ENCODE assay signal across 25 cellular contexts in the genomic region with DNA sequence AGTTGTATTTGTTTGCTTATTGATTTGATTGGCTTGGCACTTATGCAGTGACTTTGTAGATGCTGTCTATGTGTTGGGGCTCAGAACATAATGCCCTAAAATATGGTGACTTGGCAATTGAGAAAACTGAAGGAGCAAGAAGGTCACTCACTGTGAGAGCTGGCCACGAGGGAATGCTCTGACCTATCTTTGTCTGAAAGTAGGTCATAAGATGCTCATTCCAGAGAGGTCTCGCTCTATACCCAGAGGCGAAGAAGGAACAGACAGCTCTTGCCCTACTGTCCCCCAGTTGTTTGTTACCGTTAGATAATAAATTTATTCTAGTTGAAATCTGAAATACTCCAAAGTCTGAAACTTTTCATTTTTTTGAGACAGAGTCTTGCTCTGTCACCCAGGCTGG.
DNase-seq lines count a peak whose midpoint lies in the region; ATAC-seq, FAIRE-seq and TF ChIP-seq lines count a peak whose summit lies in the region.
"Had no signal": no experiment of that assay in that cellular context is flagged by ENCODE, and none has a peak within 500 bp of the region (broad histone marks: within the 10 kb centered on the region; RNA-seq: fewer than 3 reads in every experiment).

No MANE protein-coding gene starts in this region.

- no peak overlapping the region for H2AFZ ChIP-seq in GM23338
- H2AFZ ChIP-seq in trophoblast cell (ENCODE audit: insufficient read depth, low read length, poor library complexity) = no peak overlapping the region
- H2AFZ ChIP-seq: GM23248 had no signal

- peaks cover 29% of the 10 kb centered on the region for H3F3A ChIP-seq in GM23338 (replicated peaks; ENCODE audit: low read depth)

- H4K8ac ChIP-seq in trophoblast cell (ENCODE audit: low read depth, low read length) = no peak overlapping the region

- H3K4me3 ChIP-seq in GM23338 = no peak overlapping the region
- H3K4me3 ChIP-seq in endodermal cell (ENCODE audit: low read length) = no peak overlapping the region
- H3K4me3 ChIP-seq in trophoblast cell (ENCODE audit: low read depth, low read length) = no peak overlapping the region
- H3K4me3 ChIP-seq: GM23248, Peyer's patch had no signal

- H3K27me3 Mint-ChIP-seq in activated CD4-positive, alpha-beta T cell treated with anti-CD3 and anti-CD28 coated beads, Interleukin-2, amount 10 ng/mL, durations not matched to agents 7 days and 5 days = no peaks in the 10 kb centered on the region
- peaks cover 21% of the 10 kb centered on the region for H3K27me3 Mint-ChIP-seq in GM23338 (ENCODE audit: insufficient read depth, low read depth, poor library complexity)
- no peaks in the 10 kb centered on the region for H3K27me3 Mint-ChIP-seq in endodermal cell (ENCODE audit: insufficient read depth)
- H3K27me3 Mint-ChIP-seq: CD4-positive, CD25-positive, alpha-beta regulatory T cell had no signal

- POLR2A ChIA-PET in activated CD4-positive, alpha-beta T cell treated with anti-CD3 and anti-CD28 coated beads, Interleukin-2, amount 10 ng/mL, durations not matched to agents 7 days and 5 days (lab: Charles Lee) = no interaction called here

- TF ChIP-seq CTCF in GM23338 (conservative IDR thresholded peaks at IDR 0.05; ENCODE audit: low read depth in 2 of 2) (no peak), endodermal cell (conservative IDR thresholded peaks at IDR 0.05) (no peak)

- peak overlapping the region; percentile 21 for H3K27ac Mint-ChIP-seq in activated CD4-positive, alpha-beta T cell treated with anti-CD3 and anti-CD28 coated beads, Interleukin-2, amount 10 ng/mL, durations not matched to agents 7 days and 5 days
- H3K27ac Mint-ChIP-seq in GM23338 (peak overlapping the region; percentile 72), endodermal cell (peak overlapping the region; percentile 81)
- H3K27ac Mint-ChIP-seq: HFFc6 had no signal

- H3K36me3 ChIP-seq in GM23338 (ENCODE audit: insufficient read depth) (peaks cover 4% of the 10 kb centered on the region; the same call in 1 of the 2 replicates), endodermal cell (ENCODE audit: control insufficient read depth, insufficient read depth, low read length) (peaks cover 20% of the 10 kb centered on the region), trophoblast cell (ENCODE audit: control insufficient read depth in 1 of 2, insufficient read depth in 2 of 2, low read length in 2 of 2) (no peaks in the 10 kb centered on the region)
- H3K36me3 ChIP-seq: Peyer's patch had no signal

- H3K27ac ChIP-seq in GM23338 (ENCODE audit: low read depth) (no peak overlapping the region), endodermal cell (ENCODE audit: low read depth, low read length) (no peak overlapping the region), trophoblast cell (ENCODE audit: low read depth, low read length) (no peak overlapping the region)
- H3K27ac ChIP-seq: HL-60, KMS-11 had no signal

- CTCF ChIA-PET in activated CD4-positive, alpha-beta T cell treated with anti-CD3 and anti-CD28 coated beads, Interleukin-2, amount 10 ng/mL, durations not matched to agents 7 days and 5 days (lab: Charles Lee) = interaction anchor here (0.6 to 1.1 kb wide), 4 partner anchors 13 to 38 kb away, joined by 3 to 4 read pairs (median 4); no protein-coding TSS in a partner anchor

- H3K79me2 ChIP-seq in GM23338 (replicated peaks; ENCODE audit: insufficient read depth) = peaks cover 36% of the 10 kb centered on the region
- peaks cover 4% of the 10 kb centered on the region for H3K79me2 ChIP-seq in trophoblast cell (ENCODE audit: control insufficient read depth, insufficient read depth, low read length, poor library complexity)

- no peaks in the 10 kb centered on the region for H3K27me3 ChIP-seq in GM23338 (ENCODE audit: insufficient read depth)
- H3K27me3 ChIP-seq in endodermal cell (ENCODE audit: control insufficient read depth, insufficient read depth, low read length, poor library complexity, severe bottlenecking) = no peaks in the 10 kb centered on the region
- no peaks in the 10 kb centered on the region for H3K27me3 ChIP-seq in trophoblast cell (ENCODE audit: insufficient read depth, low read length)
- H3K27me3 ChIP-seq: Peyer's patch had no signal

- no peak overlapping the region for H2BK120ac ChIP-seq in trophoblast cell (ENCODE audit: insufficient read depth, low read length, poor library complexity)

- H4K91ac ChIP-seq in trophoblast cell (ENCODE audit: low read depth, low read length) = no peak overlapping the region

- no peak overlapping the region for H2AK5ac ChIP-seq in trophoblast cell (ENCODE audit: low read length)

- no peak overlapping the region for H2BK5ac ChIP-seq in trophoblast cell (ENCODE audit: low read depth, low read length, poor library complexity)

- no peaks in the 10 kb centered on the region for H3K36me3 Mint-ChIP-seq in activated CD4-positive, alpha-beta T cell treated with anti-CD3 and anti-CD28 coated beads, Interleukin-2, amount 10 ng/mL, durations not matched to agents 7 days and 5 days (ENCODE audit: low read depth)
- H3K36me3 Mint-ChIP-seq in GM23338 (ENCODE audit: low read depth) = peaks cover 5% of the 10 kb centered on the region; the same call in 2 of the 3 replicates
- peaks cover 31% of the 10 kb centered on the region for H3K36me3 Mint-ChIP-seq in endodermal cell (ENCODE audit: low read depth)
- H3K36me3 Mint-ChIP-seq: CD4-positive, CD25-positive, alpha-beta regulatory T cell had no signal

- no peak overlapping the region for H3K14ac ChIP-seq in trophoblast cell (ENCODE audit: low read length)

- peaks cover 36% of the 10 kb centered on the region for H3K4me1 ChIP-seq in GM23338 (ENCODE audit: insufficient read depth)
- peaks cover 10% of the 10 kb centered on the region for H3K4me1 ChIP-seq in endodermal cell (ENCODE audit: control insufficient read depth, insufficient read depth, low read length)
- H3K4me1 ChIP-seq in trophoblast cell (ENCODE audit: control insufficient read depth in 1 of 2, insufficient read depth in 2 of 2, low read length in 2 of 2) = peaks cover 4 to 14% of the 10 kb centered on the region in 2 experiments

- no peak overlapping the region for H4K12ac ChIP-seq in trophoblast cell (ENCODE audit: low read depth, low read length)

- no peak for FAIRE-seq in GM19239 (lab: Jason Lieb, UNC)
- FAIRE-seq: A204.1, D721Med had no signal

- no peaks in the 10 kb centered on the region for H3K9me3 ChIP-seq in endodermal cell (ENCODE audit: control insufficient read depth, low read length)
- no peaks in the 10 kb centered on the region for H3K9me3 ChIP-seq in trophoblast cell (ENCODE audit: insufficient read depth, low read depth, low read length)
- H3K9me3 ChIP-seq: Peyer's patch had no signal

- no peak overlapping the region for H3K4ac ChIP-seq in trophoblast cell (ENCODE audit: low read depth, low read length)

- H3K79me1 ChIP-seq in trophoblast cell (ENCODE audit: low read length) = peaks cover 15% of the 10 kb centered on the region

- WGBS in endodermal cell (ENCODE audit: insufficient coverage in 1 of 2, insufficient read length in 1 of 2), 2 experiments = 97 to 100% methylated on average over 4 of the region's 4 CpGs
- WGBS in trophoblast cell (ENCODE audit: extremely low coverage, insufficient coverage, insufficient read length) = no CpG with 5 or more reads among the region's 4 CpGs

- ATAC-seq in GM23338 = no peak
- ATAC-seq in GM18868 (IDR thresholded peaks at IDR 0.05; ENCODE audit: unreplicated experiment) = no peak

- peaks cover 31% of the 10 kb centered on the region for H3K4me1 Mint-ChIP-seq in activated CD4-positive, alpha-beta T cell treated with anti-CD3 and anti-CD28 coated beads, Interleukin-2, amount 10 ng/mL, durations not matched to agents 7 days and 5 days
- H3K4me1 Mint-ChIP-seq in GM23338 (peaks cover 33% of the 10 kb centered on the region), endodermal cell (peaks cover 27% of the 10 kb centered on the region)

- H3K18ac ChIP-seq in trophoblast cell (ENCODE audit: low read length) = no peak overlapping the region

- H3K9me3 Mint-ChIP-seq in activated CD4-positive, alpha-beta T cell treated with anti-CD3 and anti-CD28 coated beads, Interleukin-2, amount 10 ng/mL, durations not matched to agents 7 days and 5 days = peaks cover 3% of the 10 kb centered on the region
- H3K9me3 Mint-ChIP-seq in GM23338 (no peaks in the 10 kb centered on the region; the same call in 1 of the 3 replicates), endodermal cell (no peaks in the 10 kb centered on the region)
- H3K9me3 Mint-ChIP-seq: CD4-positive, CD25-positive, alpha-beta regulatory T cell; HFFc6 had no signal

- no peak for DNase-seq in activated CD4-positive, alpha-beta T cell treated with anti-CD3 and anti-CD28 coated beads, Interleukin-2, amount 10 ng/mL, durations not matched to agents 7 days and 5 days
- DNase-seq in activated CD4-positive, alpha-beta T cell treated with anti-CD3 and anti-CD28 coated beads for 4 hours = no peak
- DNase-seq in GM23338 (ENCODE audit: low spot score) = no peak
- DNase-seq in endodermal cell = no peak
- DNase-seq in trophoblast cell = no peak
- DNase-seq in GM19239 (ENCODE audit: insufficient read length, low spot score) = no peak
- no peak for DNase-seq in NCI-H2171 treated with DMSO at 0.1 percent for 48 hours (lab: John Stamatoyannopoulos, UW)
- DNase-seq: AML-193; CD4-positive, CD25-positive, alpha-beta regulatory T cell; DMS79 treated with DMSO at 0.1 percent for 48 hours; GDM1; GM23248; HFFc6; MM.1S; NCI-H1105; NCI-H1694 treated with DMSO at 0.1 percent for 48 hours; NCI-H446 treated with DMSO at 0.1 percent for 48 hours; NCI-H774; SHP77 had no signal

- H3K4me2 ChIP-seq in GM23338 (no peak overlapping the region), trophoblast cell (ENCODE audit: low read length) (no peak overlapping the region)
- H3K4me2 ChIP-seq: KMS-11 had no signal

- no peak overlapping the region for H3K23ac ChIP-seq in trophoblast cell (ENCODE audit: low read length)

- H3K4me3 Mint-ChIP-seq in activated CD4-positive, alpha-beta T cell treated with anti-CD3 and anti-CD28 coated beads, Interleukin-2, amount 10 ng/mL, durations not matched to agents 7 days and 5 days = no peak overlapping the region
- H3K4me3 Mint-ChIP-seq in GM23338 = no peak overlapping the region; the same call in 2 of the 3 replicates
- peak overlapping the region; percentile 16 for H3K4me3 Mint-ChIP-seq in endodermal cell
- H3K4me3 Mint-ChIP-seq: HFFc6 had no signal

- no peaks in the 10 kb centered on the region for H4K20me1 ChIP-seq in GM23338 (replicated peaks; ENCODE audit: insufficient read depth)

- H3K9ac ChIP-seq in endodermal cell (ENCODE audit: extremely low read depth, low read length, poor library complexity, severe bottlenecking) (no peak overlapping the region), trophoblast cell (ENCODE audit: low read length) (no peak overlapping the region)
- H3K9ac ChIP-seq: GM23248, KMS-11 had no signal

- H2BK12ac ChIP-seq in trophoblast cell (ENCODE audit: low read length) = peak overlapping the region; percentile 62

- no peaks in the 10 kb centered on the region for H3K9me2 ChIP-seq in GM23338 (ENCODE audit: insufficient read depth)

Comparison
In these comparisons a context has a peak if more than half of its experiments do, and no peak if none do; other contexts are left out.
1. H3K27ac Mint-ChIP-seq: peak in every context shown above with its lines; median percentile 81 in endodermal cell; 72 in GM23338; 21 in activated CD4-positive, alpha-beta T cell treated with anti-CD3 and anti-CD28 coated beads, Interleukin-2, amount 10 ng/mL, durations not matched to agents 7 days and 5 days.